18 cellular contexts compared by ENCODE assay signal in genomic region chr11:69942333-69942820, GRCh38.
"Had no signal": no experiment of that assay in that cellular context is flagged by ENCODE, and none has a peak within 500 bp of the region (broad histone marks: within the 10 kb centered on the region; RNA-seq: fewer than 3 reads in every experiment).

No MANE protein-coding gene starts in this region.

- H3K4me3 Mint-ChIP-seq: activated B cell treated with CpG ODN at 0.5 μM for 24 hours; activated CD4-positive, alpha-beta T cell treated with anti-CD3 and anti-CD28 coated beads for 36 hours; activated T-cell treated with anti-CD3 and anti-CD28 coated beads, Interleukin-2, amount 50 U/mL, for 24 hours; nephron; stimulated activated naive CD8-positive, alpha-beta T cell treated with anti-CD3 and anti-CD28 coated beads, Interleukin-15, Interleukin-2, amounts not matched to agents 100 ng/mL and 50 ng/mL, for 24 hours had no signal

- H3K9me3 Mint-ChIP-seq: activated B cell treated with CpG ODN at 0.5 μM for 24 hours; activated T-cell treated with anti-CD3 and anti-CD28 coated beads, Interleukin-2, amount 50 U/mL, for 24 hours; activated T-helper 2 cell treated with anti-CD3 and anti-CD28 coated beads, Interferon-gamma antibody, Interleukin-2, Interleukin-4, amounts not matched to agents 10 μg/mL and 5 μg/mL and 100 μg/mL, durations not matched to agents 14 hours and 24 hours and 36 hours; nephron; stimulated activated naive CD8-positive, alpha-beta T cell treated with anti-CD3 and anti-CD28 coated beads, Interleukin-15, Interleukin-2, amounts not matched to agents 100 ng/mL and 50 ng/mL, for 24 hours had no signal

- DNase-seq: activated B cell treated with CpG ODN at 0.5 μM for 24 hours; activated CD4-positive, alpha-beta T cell treated with anti-CD3 and anti-CD28 coated beads for 36 hours; activated CD4-positive, alpha-beta T cell treated with anti-CD3 and anti-CD28 coated beads, Interleukin-2, amount 50 U/mL, for 4 hours; activated CD8-positive, alpha-beta memory T cell treated with anti-CD3 and anti-CD28 coated beads for 24 hours; activated CD8-positive, alpha-beta memory T cell treated with anti-CD3 and anti-CD28 coated beads, Interleukin-2, amount 50 U/mL, for 4 hours; activated naive CD4-positive, alpha-beta T cell treated with Interleukin-2 at 50 U/mL for 16 hours; activated T-cell treated with anti-CD3 and anti-CD28 coated beads, Interleukin-2, amount 50 U/mL, for 24 hours; amygdala; kidney glomerular epithelial cell; mesenchymal stem cell; occipital lobe; retina; stimulated activated CD4-positive, alpha-beta T cell treated with anti-CD3 and anti-CD28 coated beads, Interleukin-12 subunit alpha, Interleukin-12 subunit beta, amount 100 ng/mL, for 4 hours; substantia nigra had no signal

- H3K4me1 Mint-ChIP-seq: activated B cell treated with CpG ODN at 0.5 μM for 24 hours; activated CD4-positive, alpha-beta T cell treated with anti-CD3 and anti-CD28 coated beads for 36 hours had no signal

- H3K4me3 ChIP-seq: thyroid gland had no signal

- H3K9me3 ChIP-seq: thyroid gland had no signal

- H3K27me3 Mint-ChIP-seq: activated B cell treated with CpG ODN at 0.5 μM for 24 hours had no signal

- ATAC-seq: activated CD4-positive, alpha-beta T cell treated with anti-CD3 and anti-CD28 coated beads for 36 hours had no signal

- H3K36me3 ChIP-seq: thyroid gland had no signal

- H3K27ac Mint-ChIP-seq: activated B cell treated with CpG ODN at 0.5 μM for 24 hours; activated CD4-positive, alpha-beta T cell treated with anti-CD3 and anti-CD28 coated beads for 36 hours; activated T-cell treated with anti-CD3 and anti-CD28 coated beads, Interleukin-2, amount 50 U/mL, for 24 hours; activated T-helper 2 cell treated with anti-CD3 and anti-CD28 coated beads, Interferon-gamma antibody, Interleukin-2, Interleukin-4, amounts not matched to agents 10 μg/mL and 5 μg/mL and 100 μg/mL, durations not matched to agents 14 hours and 24 hours and 36 hours; stimulated activated naive CD8-positive, alpha-beta T cell treated with anti-CD3 and anti-CD28 coated beads, Interleukin-15, Interleukin-2, amounts not matched to agents 100 ng/mL and 50 ng/mL, for 24 hours had no signal

- H3K27me3 ChIP-seq: thyroid gland had no signal
